Comparison of ENCODE assay signal across 9 cellular contexts in the genomic region with DNA sequence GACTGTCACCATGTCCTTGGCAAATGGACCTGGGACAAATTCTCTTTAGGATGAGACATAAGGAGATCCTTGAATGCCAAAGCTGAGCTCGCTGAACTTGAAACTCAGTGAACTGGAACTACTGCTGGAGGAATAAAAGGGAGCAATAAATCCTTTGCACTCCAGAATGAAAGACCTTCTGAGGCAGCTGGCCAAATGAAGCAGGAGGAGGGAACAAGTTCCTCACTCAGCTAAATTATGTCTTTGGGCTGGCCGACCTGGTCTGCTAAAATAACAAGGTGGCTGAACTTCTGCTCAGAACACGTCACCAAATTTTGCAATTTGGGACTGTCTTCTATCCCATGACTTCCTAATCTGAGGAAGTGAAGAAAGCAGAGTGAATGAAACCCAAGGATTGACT.
DNase-seq lines count a peak whose midpoint lies in the region; ATAC-seq, FAIRE-seq and TF ChIP-seq lines count a peak whose summit lies in the region.
"Had no signal": no experiment of that assay in that cellular context is flagged by ENCODE, and none has a peak within 500 bp of the region (broad histone marks: within the 10 kb centered on the region; RNA-seq: fewer than 3 reads in every experiment).

No MANE protein-coding gene starts in this region.

- no peak for TF ChIP-seq CTCF in astrocyte (IDR thresholded peaks at IDR 0.05; ENCODE audit: insufficient read depth, low read depth, low read length)
- TF ChIP-seq CTCF in thoracic aorta (IDR thresholded peaks at IDR 0.05): no peak
- no peak for TF ChIP-seq CTCF in endodermal cell (conservative IDR thresholded peaks at IDR 0.05)

- no peak overlapping the region for H2AFZ ChIP-seq in astrocyte (ENCODE audit: low read depth, low read length)

- H3K36me3 Mint-ChIP-seq in astrocyte (ENCODE audit: low read depth, unreplicated experiment) (peaks cover 25% of the 10 kb centered on the region), endodermal cell (ENCODE audit: low read depth) (peaks cover 4% of the 10 kb centered on the region)

- H3K27ac Mint-ChIP-seq in astrocyte (ENCODE audit: unreplicated experiment) (no peak overlapping the region), endodermal cell (no peak overlapping the region)
- H3K27ac Mint-ChIP-seq: memory B cell had no signal

- H3K9me3 ChIP-seq in astrocyte (ENCODE audit: insufficient read depth, low read depth, low read length) (no peaks in the 10 kb centered on the region), thoracic aorta (no peaks in the 10 kb centered on the region), endodermal cell (ENCODE audit: control insufficient read depth, low read length) (no peaks in the 10 kb centered on the region)
- H3K9me3 ChIP-seq: colonic mucosa had no signal

- peaks cover 82% of the 10 kb centered on the region for H3K79me2 ChIP-seq in astrocyte (ENCODE audit: insufficient read depth, low read length)

- H3K4me1 Mint-ChIP-seq in astrocyte (ENCODE audit: low read depth, unreplicated experiment) (peaks cover 35% of the 10 kb centered on the region), endodermal cell (peaks cover 10% of the 10 kb centered on the region)

- H3K4me2 ChIP-seq in astrocyte (ENCODE audit: low read length): peak overlapping the region; percentile 16

- H3K4me1 ChIP-seq in astrocyte (ENCODE audit: insufficient read depth, low read length) (peaks cover 42% of the 10 kb centered on the region), thoracic aorta (ENCODE audit: control insufficient read depth in 1 of 2, low read depth in 2 of 2) (peaks cover 21 to 70% of the 10 kb centered on the region in 2 donors), endodermal cell (ENCODE audit: control insufficient read depth, insufficient read depth, low read length) (peaks cover 6% of the 10 kb centered on the region)
- H3K4me1 ChIP-seq: colonic mucosa had no signal

- H3K4me3 ChIP-seq in astrocyte (ENCODE audit: insufficient read depth, low read depth, low read length) (no peak overlapping the region), thoracic aorta (no peak overlapping the region), endodermal cell (ENCODE audit: low read length) (no peak overlapping the region)
- H3K4me3 ChIP-seq: colonic mucosa had no signal

- peaks cover 6% of the 10 kb centered on the region for H3K9me3 Mint-ChIP-seq in astrocyte (ENCODE audit: unreplicated experiment)
- no peaks in the 10 kb centered on the region for H3K9me3 Mint-ChIP-seq in endodermal cell

- H3K27ac ChIP-seq in astrocyte (ENCODE audit: low read depth, low read length) (no peak overlapping the region), layer of hippocampus (ENCODE audit: low read depth, low read length) (peak overlapping the region; percentile 71), thoracic aorta (peak overlapping the region; percentile 40 to 43), endodermal cell (ENCODE audit: low read depth, low read length) (no peak overlapping the region)
- H3K27ac ChIP-seq: colonic mucosa had no signal

- H3K9ac ChIP-seq in astrocyte (ENCODE audit: low read length) (no peak overlapping the region), endodermal cell (ENCODE audit: extremely low read depth, low read length, poor library complexity, severe bottlenecking) (no peak overlapping the region)

- FAIRE-seq in astrocyte (lab: Jason Lieb, UNC): no peak

- H3K4me3 Mint-ChIP-seq in astrocyte (ENCODE audit: unreplicated experiment) (no peak overlapping the region), endodermal cell (no peak overlapping the region)
- H3K4me3 Mint-ChIP-seq: memory B cell had no signal

- H4K20me1 ChIP-seq in astrocyte (ENCODE audit: insufficient read depth, low read length): peaks cover 58% of the 10 kb centered on the region

- peak; percentile 81 for DNase-seq in NCI-H187 treated with DMSO at 0.1 percent for 48 hours (lab: John Stamatoyannopoulos, UW)
- peak; percentile 57 for DNase-seq in astrocyte (ENCODE audit: low read depth)
- no peak for DNase-seq in thoracic aorta (ENCODE audit: low spot score)
- no peak for DNase-seq in NOMO-1 treated with dmso at 0.1 percent for 144 hours (lab: John Stamatoyannopoulos, UW; ENCODE audit: unreplicated experiment)
- DNase-seq in endodermal cell: no peak
- DNase-seq: colonic mucosa had no signal

- H3K27me3 ChIP-seq in astrocyte (ENCODE audit: insufficient read depth, low read length) (no peaks in the 10 kb centered on the region), layer of hippocampus (ENCODE audit: control insufficient read depth, insufficient read depth, low read length) (no peaks in the 10 kb centered on the region), thoracic aorta (replicated peaks; ENCODE audit: insufficient read depth) (no peaks in the 10 kb centered on the region), endodermal cell (ENCODE audit: control insufficient read depth, insufficient read depth, low read length, poor library complexity, severe bottlenecking) (no peaks in the 10 kb centered on the region)
- H3K27me3 ChIP-seq: colonic mucosa had no signal

- H3K36me3 ChIP-seq in astrocyte (ENCODE audit: insufficient read depth, low read length) (peaks cover 4% of the 10 kb centered on the region), thoracic aorta (no peaks in the 10 kb centered on the region), endodermal cell (ENCODE audit: control insufficient read depth, insufficient read depth, low read length) (peaks cover 20% of the 10 kb centered on the region)
- H3K36me3 ChIP-seq: colonic mucosa had no signal

- ATAC-seq in thoracic aorta (ENCODE audit: insufficient number of reproducible peaks, low FRiP score, low read depth) (no peak), GM21825 (IDR thresholded peaks at IDR 0.05; ENCODE audit: unreplicated experiment) (no peak)

- H3K27me3 Mint-ChIP-seq in astrocyte (ENCODE audit: low read depth, unreplicated experiment) (no peaks in the 10 kb centered on the region), endodermal cell (ENCODE audit: insufficient read depth) (no peaks in the 10 kb centered on the region)
- H3K27me3 Mint-ChIP-seq: memory B cell had no signal

- 83 to 95% methylated on average over 2 to 3 of the region's 3 CpGs for WGBS in endodermal cell (ENCODE audit: insufficient coverage in 1 of 2, insufficient read length in 1 of 2), 2 experiments

Comparison
In these comparisons a context has a peak if more than half of its experiments do, and no peak if none do; other contexts are left out.
1. DNase-seq: peak in NCI-H187 treated with DMSO at 0.1 percent for 48 hours (single experiment) and astrocyte (single experiment); none in thoracic aorta (single experiment), NOMO-1 treated with dmso at 0.1 percent for 144 hours (single experiment) and endodermal cell (single experiment).
2. H3K27ac ChIP-seq: peak in layer of hippocampus (single experiment) and thoracic aorta (2 of 2); none in astrocyte (single experiment) and endodermal cell (single experiment).